5 cellular contexts compared by ENCODE assay signal in genomic region chr5:2546983-2547382, GRCh38.
"Had no signal": no experiment of that assay in that cellular context is flagged by ENCODE, and none has a peak within 500 bp of the region (broad histone marks: within the 10 kb centered on the region; RNA-seq: fewer than 3 reads in every experiment).

No MANE protein-coding gene starts in this region.

- DNase-seq: IMR-90, KBM-7 had no signal

- H3K4me3 ChIP-seq: K562 had no signal

- ATAC-seq: HepG2, K562 had no signal

- H3K27ac ChIP-seq: HL-60 had no signal
